ENCODE assay signal across 8 cellular contexts in the genomic region with DNA sequence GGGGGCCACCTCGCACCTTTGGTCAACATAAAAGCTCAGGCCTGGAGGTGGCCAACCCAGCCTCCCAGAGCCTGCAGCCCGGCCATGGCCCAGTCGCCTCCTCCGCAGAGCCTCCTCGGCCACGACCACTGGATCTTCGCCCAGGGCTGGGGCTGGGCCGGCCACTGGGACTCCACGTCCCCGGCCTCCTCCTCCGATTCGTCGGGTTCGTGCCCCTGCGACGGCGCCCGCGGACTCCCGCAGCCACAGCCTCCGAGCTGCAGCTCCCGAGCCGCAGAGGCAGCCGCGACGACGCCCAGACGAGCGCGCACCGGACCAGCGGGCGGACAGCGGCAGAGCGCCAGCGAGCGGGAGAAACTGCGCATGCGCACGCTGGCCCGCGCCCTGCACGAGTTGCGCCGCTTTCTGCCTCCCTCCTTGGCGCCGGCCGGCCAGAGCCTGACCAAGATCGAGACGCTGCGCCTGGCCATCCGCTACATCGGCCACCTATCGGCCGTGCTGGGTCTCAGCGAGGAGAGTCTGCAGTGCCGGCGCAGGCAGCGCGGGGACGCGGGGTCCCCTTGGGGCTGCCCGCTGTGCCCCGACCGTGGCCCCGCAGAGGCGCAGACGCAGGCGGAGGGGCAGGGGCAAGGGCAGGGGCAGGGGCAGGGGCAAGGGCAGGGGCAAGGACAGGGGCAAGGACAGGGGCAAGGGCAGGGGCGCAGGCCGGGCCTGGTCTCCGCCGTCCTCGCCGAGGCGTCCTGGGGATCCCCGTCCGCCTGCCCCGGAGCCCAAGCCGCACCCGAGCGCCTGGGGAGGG. TPM values are rescaled to one million over a fixed set of nuclear protein-coding genes. Genes with fewer than 3 reads are reported as not detected.
DNase-seq lines count a peak whose midpoint lies in the region; ATAC-seq and TF ChIP-seq lines count a peak whose summit lies in the region.

A gene with protein sequence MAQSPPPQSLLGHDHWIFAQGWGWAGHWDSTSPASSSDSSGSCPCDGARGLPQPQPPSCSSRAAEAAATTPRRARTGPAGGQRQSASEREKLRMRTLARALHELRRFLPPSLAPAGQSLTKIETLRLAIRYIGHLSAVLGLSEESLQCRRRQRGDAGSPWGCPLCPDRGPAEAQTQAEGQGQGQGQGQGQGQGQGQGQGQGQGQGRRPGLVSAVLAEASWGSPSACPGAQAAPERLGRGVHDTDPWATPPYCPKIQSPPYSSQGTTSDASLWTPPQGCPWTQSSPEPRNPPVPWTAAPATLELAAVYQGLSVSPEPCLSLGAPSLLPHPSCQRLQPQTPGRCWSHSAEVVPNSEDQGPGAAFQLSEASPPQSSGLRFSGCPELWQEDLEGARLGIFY (plus strand): TSS at position 59 of the 799 bp plus-strand sequence. CDS start 26 bp downstream, at position 85.

- peaks cover 8% of the 10 kb centered on the region for H3K4me1 Mint-ChIP-seq in activated naive CD4-positive, alpha-beta T cell treated with anti-CD3 and anti-CD28 coated beads for 36 hours (ENCODE audit: low read depth)
- no peaks in the 10 kb centered on the region for H3K4me1 Mint-ChIP-seq in glutamatergic neuron (ENCODE audit: low read depth, unreplicated experiment)

- H3K36me3 ChIP-seq in thoracic aorta = no peaks in the 10 kb centered on the region

- peaks cover 4 to 7% of the 10 kb centered on the region in 2 donors for H3K4me1 ChIP-seq in thoracic aorta (ENCODE audit: control insufficient read depth in 1 of 2, low read depth in 2 of 2)

- H3K27me3 ChIP-seq in thoracic aorta (replicated peaks; ENCODE audit: insufficient read depth) = no peaks in the 10 kb centered on the region

- POLR2A ChIA-PET in RWPE1 (lab: Yijun Ruan, JAX; ENCODE audit: low non-redundant PET) = no interaction called here

- CTCF ChIA-PET in RWPE1 (lab: Yijun Ruan, JAX) = interaction anchor here (0.7 to 1.4 kb wide), 3 partner anchors 15 to 437 kb away, joined by 3 to 4 read pairs (median 3); no protein-coding TSS in a partner anchor
- CTCF ChIA-PET in activated naive CD4-positive, alpha-beta T cell treated with anti-CD3 and anti-CD28 coated beads for 36 hours (lab: Charles Lee) = interaction anchor here (0.7 kb wide), 1 partner anchor 15 kb away, joined by 3 read pairs; no protein-coding TSS in a partner anchor

- DNase-seq in RWPE1 (ENCODE audit: low spot score) (peak; percentile 75), glutamatergic neuron (peak; percentile 86), occipital lobe (lab: John Stamatoyannopoulos, UW) (peak; percentile 62), thoracic aorta (ENCODE audit: low spot score) (peak; percentile 23)
- DNase-seq in activated naive CD4-positive, alpha-beta T cell treated with anti-CD3 and anti-CD28 coated beads for 36 hours = peak; percentile 52

- TF ChIP-seq CTCF in GM12875 (IDR thresholded peaks at IDR 0.05; ENCODE audit: borderline replicate concordance, insufficient read depth, low read depth, low read length) = peak; percentile 27; the same call in 1 of the 2 replicates
- TF ChIP-seq CTCF in RWPE1 (conservative IDR thresholded peaks at IDR 0.05; ENCODE audit: low read depth) = no peak
- peak; percentile 62 for TF ChIP-seq CTCF in glutamatergic neuron (IDR thresholded peaks at IDR 0.05; ENCODE audit: partially characterized antibody, unreplicated experiment)
- peak; percentile 60 for TF ChIP-seq CTCF in thoracic aorta (IDR thresholded peaks at IDR 0.05)

- H3K36me3 Mint-ChIP-seq in activated naive CD4-positive, alpha-beta T cell treated with anti-CD3 and anti-CD28 coated beads for 36 hours (ENCODE audit: low read depth) = no peaks in the 10 kb centered on the region
- H3K36me3 Mint-ChIP-seq in glutamatergic neuron (ENCODE audit: unreplicated experiment) = no peaks in the 10 kb centered on the region

- ATAC-seq in HG03460 (IDR thresholded peaks at IDR 0.05; ENCODE audit: unreplicated experiment) = peak; percentile 58
- ATAC-seq in thoracic aorta (ENCODE audit: insufficient number of reproducible peaks, low FRiP score, low read depth) = peak; percentile 73
- no peak for ATAC-seq in GM21528 (IDR thresholded peaks at IDR 0.05; ENCODE audit: low FRiP score, unreplicated experiment)

- H3K4me3 Mint-ChIP-seq in activated naive CD4-positive, alpha-beta T cell treated with anti-CD3 and anti-CD28 coated beads for 36 hours = peak within 1 kb of the TSS; percentile 59
- no peak within 1 kb of the TSS for H3K4me3 Mint-ChIP-seq in glutamatergic neuron (ENCODE audit: unreplicated experiment)

- no peak within 1 kb of the TSS for H3K27ac Mint-ChIP-seq in activated naive CD4-positive, alpha-beta T cell treated with anti-CD3 and anti-CD28 coated beads for 36 hours
- no peak within 1 kb of the TSS for H3K27ac Mint-ChIP-seq in glutamatergic neuron (ENCODE audit: unreplicated experiment)

- H3K27me3 Mint-ChIP-seq in activated naive CD4-positive, alpha-beta T cell treated with anti-CD3 and anti-CD28 coated beads for 36 hours (ENCODE audit: low read depth) = peaks cover 12% of the 10 kb centered on the region
- H3K27me3 Mint-ChIP-seq in glutamatergic neuron (ENCODE audit: unreplicated experiment) = peaks cover 4% of the 10 kb centered on the region

- H3K9me3 Mint-ChIP-seq in activated naive CD4-positive, alpha-beta T cell treated with anti-CD3 and anti-CD28 coated beads for 36 hours = no peaks in the 10 kb centered on the region
- H3K9me3 Mint-ChIP-seq in glutamatergic neuron (ENCODE audit: unreplicated experiment) = peaks cover 4% of the 10 kb centered on the region

- peak within 1 kb of the TSS; percentile 60 for H3K27ac ChIP-seq in RWPE1
- H3K27ac ChIP-seq in thoracic aorta = no peak within 1 kb of the TSS

- peak within 1 kb of the TSS; percentile 43 for H3K4me3 ChIP-seq in GM12875 (ENCODE audit: low read depth, low read length)
- peak within 1 kb of the TSS; percentile 76 for H3K4me3 ChIP-seq in thoracic aorta

- no peaks in the 10 kb centered on the region for H3K9me3 ChIP-seq in thoracic aorta

- intact Hi-C loops in activated naive CD4-positive, alpha-beta T cell treated with anti-CD3 and anti-CD28 coated beads for 36 hours (cut with micrococcal nuclease) = no loop called here

RNA-seq across cellular contexts. Expression of the gene that starts here (rescaled TPM):
- not detected for total RNA-seq in activated naive CD4-positive, alpha-beta T cell treated with anti-CD3 and anti-CD28 coated beads for 36 hours
- not detected for total RNA-seq in glutamatergic neuron (ENCODE audit: unreplicated experiment)
- not detected for total RNA-seq in occipital lobe
- total RNA-seq in thoracic aorta = 1 to 10 TPM in 1 of 2 donors, not detected in 1; 1.8 TPM

Comparison
In these comparisons a context has a peak if more than half of its experiments do, and no peak if none do; other contexts are left out.
1. Peak in DNase-seq in activated naive CD4-positive, alpha-beta T cell treated with anti-CD3 and anti-CD28 coated beads for 36 hours; RNA of the gene not detected or under 1 TPM.
2. Peak in DNase-seq in glutamatergic neuron; RNA of the gene not detected or under 1 TPM.
3. Peak in DNase-seq in occipital lobe; RNA of the gene not detected or under 1 TPM.
4. DNase-seq: peak in every context shown above with its lines; median percentile 86 in glutamatergic neuron; 75 in RWPE1; 62 in occipital lobe; 52 in activated naive CD4-positive, alpha-beta T cell treated with anti-CD3 and anti-CD28 coated beads for 36 hours; 23 in thoracic aorta.